Comparison of ENCODE assay signal across 8 cellular contexts in the genomic region with DNA sequence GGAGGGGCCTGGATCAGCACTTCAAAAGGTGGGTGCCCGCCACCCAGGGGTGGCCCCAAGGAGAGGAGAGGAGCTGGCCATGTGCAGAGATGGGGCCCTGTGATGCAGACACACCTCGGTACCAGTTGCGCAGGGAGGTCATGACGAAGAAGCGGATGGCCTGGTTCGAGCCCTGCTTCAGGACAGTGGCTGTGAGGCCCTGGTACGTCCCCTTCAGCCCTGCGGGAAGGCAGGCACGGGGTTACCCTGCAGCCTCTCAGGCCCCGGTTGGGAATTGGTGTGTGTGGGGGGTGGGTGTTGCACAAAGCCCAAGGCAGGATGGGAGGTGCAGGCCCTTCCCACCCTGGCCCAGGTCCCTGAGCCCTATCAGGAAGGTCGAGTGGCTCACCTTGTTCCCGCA. TPM values are rescaled to one million over a fixed set of nuclear protein-coding genes. Genes with fewer than 3 reads are reported as not detected.
DNase-seq lines count a peak whose midpoint lies in the region; ATAC-seq and TF ChIP-seq lines count a peak whose summit lies in the region.
"Had no signal": no experiment of that assay in that cellular context is flagged by ENCODE, and none has a peak within 500 bp of the region (broad histone marks: within the 10 kb centered on the region; RNA-seq: fewer than 3 reads in every experiment).

No MANE protein-coding gene starts in this region.

- peak; percentile 15 for DNase-seq in G401 (ENCODE audit: low spot score)
- no peak for DNase-seq in OCI-LY7 (ENCODE audit: low spot score)
- peak; percentile 6 for DNase-seq in neural progenitor cell (ENCODE audit: low spot score)
- DNase-seq in HCEC 1CT: no peak
- no peak for DNase-seq in NCI-H187 treated with DMSO at 0.1 percent for 48 hours (lab: John Stamatoyannopoulos, UW)
- DNase-seq: erythroblast had no signal

- peak overlapping the region; percentile 59 to 75 for H3K9ac ChIP-seq in duodenal mucosa (ENCODE audit: low read depth in 1 of 2, low read length in 2 of 2)
- no peak overlapping the region for H3K9ac ChIP-seq in neural progenitor cell

- H3K27ac ChIP-seq in OCI-LY7 (ENCODE audit: low read depth, low read length, poor library complexity, severe bottlenecking) (peak overlapping the region; percentile 7), duodenal mucosa (ENCODE audit: low read depth, low read length) (no peak overlapping the region), neural progenitor cell (no peak overlapping the region)

- intact Hi-C loops in OCI-LY7 (cut with micrococcal nuclease; ENCODE audit: unreplicated experiment): loop anchor here (5.0 kb wide), 3 partner anchors 116 to 271 kb away; a partner anchor contains a TSS

- CTCF ChIA-PET in OCI-LY7 (lab: Charles Lee; ENCODE audit: unreplicated experiment): no interaction called here

- H3K27ac Mint-ChIP-seq in neural progenitor cell: no peak overlapping the region

- peak overlapping the region; percentile 96 for H3K4me2 ChIP-seq in OCI-LY7 (ENCODE audit: low read length)
- H3K4me2 ChIP-seq in neural progenitor cell: no peak overlapping the region

- H3K36me3 Mint-ChIP-seq in neural progenitor cell: peaks cover 2% of the 10 kb centered on the region

- H3K4me1 Mint-ChIP-seq in neural progenitor cell: peaks cover 26% of the 10 kb centered on the region

- H3K9me2 ChIP-seq in OCI-LY7 (ENCODE audit: insufficient read depth, low read length): no peaks in the 10 kb centered on the region

- no peaks in the 10 kb centered on the region for H3K9me3 Mint-ChIP-seq in neural progenitor cell

- no peaks in the 10 kb centered on the region for H3K9me3 ChIP-seq in OCI-LY7 (ENCODE audit: low read length)
- no peaks in the 10 kb centered on the region for H3K9me3 ChIP-seq in duodenal mucosa (ENCODE audit: control insufficient read depth in 1 of 2, low read length in 2 of 2)
- H3K9me3 ChIP-seq in neural progenitor cell (ENCODE audit: low read depth): no peaks in the 10 kb centered on the region

- H3K4me3 ChIP-seq in OCI-LY7 (ENCODE audit: low read depth, low read length, poor library complexity, severe bottlenecking) (no peak overlapping the region), duodenal mucosa (ENCODE audit: low read depth in 1 of 2, low read length in 2 of 2) (peak overlapping the region; percentile 67 to 76), neural progenitor cell (no peak overlapping the region)

- TF ChIP-seq CTCF in OCI-LY7 (conservative IDR thresholded peaks at IDR 0.05; ENCODE audit: low read length) (no peak), neural progenitor cell (IDR thresholded peaks at IDR 0.05) (no peak)

- no peaks in the 10 kb centered on the region for H3K27me3 ChIP-seq in duodenal mucosa (ENCODE audit: control insufficient read depth in 1 of 2, insufficient read depth in 2 of 2, low read length in 2 of 2)
- H3K27me3 ChIP-seq in neural progenitor cell: peaks cover 8% of the 10 kb centered on the region

- peaks cover 46% of the 10 kb centered on the region for H3K79me2 ChIP-seq in OCI-LY7 (ENCODE audit: insufficient read depth, low read depth, low read length)
- peaks cover 32% of the 10 kb centered on the region for H3K79me2 ChIP-seq in neural progenitor cell (ENCODE audit: low read depth)

- BruUV-seq in OCI-LY7 (replicated peaks; lab: Mats Ljungman, UMichigan): no TSS peak

- no peak for ATAC-seq in GM18868 (IDR thresholded peaks at IDR 0.05; ENCODE audit: unreplicated experiment)

- in situ Hi-C loops in G401 (cut with HindIII; ENCODE audit: low sequenced_read_pairs): no loop called here

- 0 out of 2 replicates have a peak, but pooled peaks cover 5% of the 10 kb centered on the region for H4K20me1 ChIP-seq in OCI-LY7 (ENCODE audit: insufficient read depth, low read length)
- peaks cover 62% of the 10 kb centered on the region for H4K20me1 ChIP-seq in neural progenitor cell (ENCODE audit: low read depth)

- H2AFZ ChIP-seq in OCI-LY7 (ENCODE audit: low read length) (no peak overlapping the region), neural progenitor cell (replicated peaks) (no peak overlapping the region)

- H3K4me3 Mint-ChIP-seq in neural progenitor cell: peak overlapping the region; percentile 83

- peaks cover 22% of the 10 kb centered on the region; the same call in 1 of the 2 replicates for H3K36me3 ChIP-seq in OCI-LY7 (ENCODE audit: insufficient read depth, low read length)
- H3K36me3 ChIP-seq in duodenal mucosa (ENCODE audit: control insufficient read depth in 1 of 2, insufficient read depth in 2 of 2, low read length in 2 of 2): peaks cover 0 to 14% of the 10 kb centered on the region in 2 donors
- no peaks in the 10 kb centered on the region for H3K36me3 ChIP-seq in neural progenitor cell

- H3K27me3 Mint-ChIP-seq in neural progenitor cell (ENCODE audit: insufficient read depth, low read depth): peaks cover 3% of the 10 kb centered on the region

- H3K4me1 ChIP-seq in OCI-LY7 (ENCODE audit: insufficient read depth, low read length, poor library complexity, severe bottlenecking) (peaks cover 61% of the 10 kb centered on the region), duodenal mucosa (ENCODE audit: control insufficient read depth in 1 of 2, insufficient read depth in 2 of 2, low read length in 2 of 2) (peaks cover 38 to 61% of the 10 kb centered on the region in 2 donors), neural progenitor cell (peaks cover 13% of the 10 kb centered on the region)

- POLR2A ChIA-PET in OCI-LY7 (lab: Charles Lee): no interaction called here

- H3F3A ChIP-seq in neural progenitor cell (ENCODE audit: low read depth): peaks cover 23% of the 10 kb centered on the region

RNA-seq across cellular contexts. Expression of a gene that starts 1.8 kb away (rescaled TPM):
- 154 and 198 TPM in 2 replicates for total RNA-seq in G401 (2014; rRNA removed; shearing (Covaris generic))
- total RNA-seq in OCI-LY7 (2014; rRNA removed; shearing (Covaris generic)): 52.4 and 59.5 TPM in 2 replicates
- total RNA-seq in OCI-LY7 (2022) (106 and 117 TPM in 2 replicates), neural progenitor cell (ENCODE audit: low replicate concordance) (28.6 and 97.0 TPM in 2 replicates)

RNA-seq across cellular contexts. Expression of a gene that starts 26.6 kb away (rescaled TPM):
- 0.44 TPM in 1 of 2 replicates, not detected in the other for total RNA-seq in G401 (2014; rRNA removed; shearing (Covaris generic))
- total RNA-seq in OCI-LY7 (2014; rRNA removed; shearing (Covaris generic)): not detected in 2 replicates
- total RNA-seq in OCI-LY7 (2022) (not detected in 2 replicates), neural progenitor cell (ENCODE audit: low replicate concordance) (not detected in 2 replicates)

RNA-seq across cellular contexts. Expression of a gene that starts 32.3 kb away (rescaled TPM):
- total RNA-seq in G401 (2014; rRNA removed; shearing (Covaris generic)): 28.7 and 39.0 TPM in 2 replicates
- total RNA-seq in OCI-LY7 (2014; rRNA removed; shearing (Covaris generic)): 8.0 and 13.4 TPM in 2 replicates
- total RNA-seq in OCI-LY7 (2022) (14.1 and 15.7 TPM in 2 replicates), neural progenitor cell (ENCODE audit: low replicate concordance) (7.2 and 12.5 TPM in 2 replicates)

RNA-seq across cellular contexts. Expression of a gene that starts 45.6 kb away (rescaled TPM):
- not detected in 2 replicates for total RNA-seq in G401 (2014; rRNA removed; shearing (Covaris generic))
- not detected in 2 replicates for total RNA-seq in OCI-LY7 (2014; rRNA removed; shearing (Covaris generic))
- not detected in 2 replicates for total RNA-seq in OCI-LY7 (2022)
- total RNA-seq in neural progenitor cell (ENCODE audit: low replicate concordance): not detected in 2 replicates

RNA-seq across cellular contexts. Expression of a gene that starts 54.5 kb away (rescaled TPM):
- 56.6 and 59.9 TPM in 2 replicates for total RNA-seq in G401 (2014; rRNA removed; shearing (Covaris generic))
- total RNA-seq in OCI-LY7 (2014; rRNA removed; shearing (Covaris generic)): 26.6 and 29.7 TPM in 2 replicates
- total RNA-seq in OCI-LY7 (2022): 26.9 and 27.6 TPM in 2 replicates
- 20.6 and 50.9 TPM in 2 replicates for total RNA-seq in neural progenitor cell (ENCODE audit: low replicate concordance)

Comparison
In these comparisons a context has a peak if more than half of its experiments do, and no peak if none do; other contexts are left out.
1. DNase-seq: peak in G401 (single experiment) and neural progenitor cell (single experiment); none in OCI-LY7 (single experiment), HCEC 1CT (single experiment) and NCI-H187 treated with DMSO at 0.1 percent for 48 hours (single experiment).
2. H3K4me3 ChIP-seq: peak in duodenal mucosa (2 of 2); none in OCI-LY7 (single experiment) and neural progenitor cell (single experiment).